Comparison of ENCODE assay signal across 8 cellular contexts in genomic region chr9:127611796-127612790, GRCh38. TPM values are rescaled to one million over a fixed set of nuclear protein-coding genes. Genes with fewer than 3 reads are reported as not detected.
A peak's percentile ranks its signal among the peaks of the same experiment; 100 is the strongest.
DNase-seq lines count a peak whose midpoint lies in the region; ATAC-seq and TF ChIP-seq lines count a peak whose summit lies in the region.

TSS of gene STXBP1 (plus strand) at chr9:127612277. CDS start at chr9:127612404, 127 bp downstream.

- H3K27me3 ChIP-seq in right cardiac atrium (ENCODE audit: control insufficient read depth, insufficient read depth) (no peaks in the 10 kb centered on the region), rectal smooth muscle tissue (ENCODE audit: control insufficient read depth, insufficient read depth, low read length) (peaks cover 7% of the 10 kb centered on the region), uterus (no peaks in the 10 kb centered on the region)

- DNase-seq in GM12865 (ENCODE audit: low read depth): peak; percentile 84
- peak; percentile 82 for DNase-seq in NCI-H146 (lab: John Stamatoyannopoulos, UW)
- peak; percentile 91 to 97 (median 97) for DNase-seq in right cardiac atrium
- DNase-seq in uterus: peak; percentile 83 to 91

- H3K36me3 ChIP-seq in rectal smooth muscle tissue (ENCODE audit: control insufficient read depth, insufficient read depth, low read length) (no peaks in the 10 kb centered on the region), uterus (no peaks in the 10 kb centered on the region)

- H3K9me3 ChIP-seq in right cardiac atrium (ENCODE audit: control insufficient read depth, low read length) (no peaks in the 10 kb centered on the region), uterus (no peaks in the 10 kb centered on the region)

- no peaks in the 10 kb centered on the region for H3K4me1 ChIP-seq in right cardiac atrium (ENCODE audit: control insufficient read depth, insufficient read depth, low read length)
- peaks cover 3% of the 10 kb centered on the region for H3K4me1 ChIP-seq in rectal smooth muscle tissue (ENCODE audit: control insufficient read depth, insufficient read depth, low read length)
- H3K4me1 ChIP-seq in uterus: peaks cover 10 to 12% of the 10 kb centered on the region in 2 donors

- ATAC-seq in HG02759 (IDR thresholded peaks at IDR 0.05; ENCODE audit: unreplicated experiment): peak; percentile 89
- ATAC-seq in right cardiac atrium: peak; percentile 85 to 91

- H3K4me3 ChIP-seq in GM12865 (ENCODE audit: low read depth, low read length) (peak within 1 kb of the TSS; percentile 73), right cardiac atrium (ENCODE audit: low read length) (peak within 1 kb of the TSS; percentile 95), rectal smooth muscle tissue (ENCODE audit: low read length) (peak within 1 kb of the TSS; percentile 89), uterus (peak within 1 kb of the TSS; percentile 66 to 95)

- TF ChIP-seq POLR2A in uterus (IDR thresholded peaks at IDR 0.05): peak; percentile 88 to 97

- intact Hi-C loops in T-helper 2 cell treated with Interferon-gamma antibody and Interleukin-4, amounts not matched to agents 100 ng/mL and 5 ng/mL, for 36 hours (cut with micrococcal nuclease): loop anchor here (1.0 to 10.0 kb wide), 2 partner anchors 56 to 103 kb away; partner anchors contain the start of genes PTRH1 and TTC16
- intact Hi-C loops in right cardiac atrium (cut with DNase I): loop anchor here in 1 of 4 donors (5.0 to 10.0 kb wide), 2 partner anchors 83 to 105 kb away; partner anchors contain the start of genes PTRH1 and TTC16
- intact Hi-C loops in uterus (cut with DNase I; ENCODE audit: low total_unique reads): no loop called here

- H3K27ac ChIP-seq in angular gyrus (ENCODE audit: low read depth, low read length) (peak within 1 kb of the TSS; percentile 70), right cardiac atrium (ENCODE audit: low read length) (peak within 1 kb of the TSS; percentile 65), rectal smooth muscle tissue (ENCODE audit: low read depth, low read length) (peak within 1 kb of the TSS; percentile 80), uterus (peak within 1 kb of the TSS; percentile 97 to 98)

- under 1% methylated on average over 104 of the region's 107 CpGs for WGBS in right cardiac atrium

- peak within 1 kb of the TSS; percentile 42 for H3K9ac ChIP-seq in rectal smooth muscle tissue (ENCODE audit: low read length)

- TF ChIP-seq CTCF in GM12865 (IDR thresholded peaks at IDR 0.05; ENCODE audit: insufficient read depth, low read depth, low read length, missing control alignments) (no peak), uterus (IDR thresholded peaks at IDR 0.05) (peak in 3 of 4 experiments; percentile 22 to 52 (median 34))

RNA-seq across cellular contexts. Expression of gene STXBP1, which starts in this region (rescaled TPM):
- total RNA-seq in T-helper 2 cell treated with Interferon-gamma antibody and Interleukin-4, amounts not matched to agents 100 ng/mL and 5 ng/mL, for 36 hours: 23.1 and 23.9 TPM in 2 replicates
- total RNA-seq in right cardiac atrium (10 to 100 TPM; 30.0 to 43.3 (median 41.2) TPM), uterus (100 to 1,000 TPM in 2 of 4 donors, 10 to 100 TPM in 2; 46.6 to 147 (median 99.5) TPM)
- polyA plus RNA-seq in right cardiac atrium: 19.4 TPM

Comparison
In these comparisons a context has a peak if more than half of its experiments do, and no peak if none do; other contexts are left out.
1. Peak in every context shown above with its lines: DNase-seq, ATAC-seq, H3K4me3 ChIP-seq and H3K27ac ChIP-seq.